In the genomic region with DNA sequence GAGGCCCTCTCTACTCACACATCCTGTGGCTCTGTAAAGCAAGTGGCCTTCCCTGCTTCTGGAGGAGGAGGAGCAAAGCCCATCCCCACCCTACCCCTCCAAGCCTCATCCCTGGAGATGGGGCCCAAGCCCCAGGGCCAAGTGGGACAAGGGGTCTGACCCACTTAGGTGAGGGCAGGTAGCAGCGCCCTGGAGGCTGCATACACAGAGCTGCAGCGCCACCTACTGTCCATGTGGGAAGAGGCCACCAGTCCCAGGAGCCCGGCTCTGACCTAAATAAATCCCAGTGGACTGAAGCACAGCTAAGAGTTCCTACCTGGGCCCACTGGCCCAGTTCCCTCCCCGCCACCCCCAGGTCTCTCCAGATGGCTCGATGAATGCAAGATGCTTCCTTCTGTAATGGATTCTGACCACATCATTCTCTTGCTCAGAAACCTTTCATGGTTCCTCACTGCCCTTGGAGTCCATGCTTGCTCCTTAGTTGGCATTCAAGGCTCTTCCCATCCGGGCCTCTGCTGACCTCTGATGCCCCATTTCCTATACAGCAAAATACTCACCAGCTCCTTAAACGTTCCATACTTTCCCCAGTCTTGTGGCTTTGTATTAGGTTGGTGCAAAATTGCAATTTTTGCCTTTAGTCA, we compare ENCODE assay signal across 8 cellular contexts.
DNase-seq lines count a peak whose midpoint lies in the region; ATAC-seq and TF ChIP-seq lines count a peak whose summit lies in the region.

No MANE protein-coding gene starts in this region.

- no peak overlapping the region for H3K27ac Mint-ChIP-seq in endodermal cell

- DNase-seq in HT-29 (ENCODE audit: low spot score), result peak; percentile 97
- DNase-seq in NK-92 treated with Interleukin-12 subunit alpha and Interleukin-12 subunit beta, amount 100 ng/mL, for 24 hours (lab: John Stamatoyannopoulos, UW), result peak; percentile 53
- DNase-seq in activated CD8-positive, alpha-beta memory T cell treated with anti-CD3 and anti-CD28 coated beads for 24 hours, result peak; percentile 95
- DNase-seq in endodermal cell, result peak; percentile 96
- DNase-seq in midbrain (lab: John Stamatoyannopoulos, UW), result peak; percentile 79
- DNase-seq in stimulated activated CD8-positive, alpha-beta memory T cell treated with anti-CD3 and anti-CD28 coated beads, Interleukin-4, amount 100 ng/mL, for 1 hour (ENCODE audit: low read depth in 2 of 2, low spot score in 1 of 2), result peak; percentile 74 to 81

- peaks cover 72% of the 10 kb centered on the region for H3K27me3 ChIP-seq in endodermal cell (ENCODE audit: control insufficient read depth, insufficient read depth, low read length, poor library complexity, severe bottlenecking)

- no peaks in the 10 kb centered on the region for H3K9me3 ChIP-seq in endodermal cell (ENCODE audit: control insufficient read depth, low read length)

- WGBS in endodermal cell (ENCODE audit: insufficient coverage in 1 of 2, insufficient read length in 1 of 2), 2 experiments, result 14 to 18% methylated on average over 6 to 7 of the region's 7 CpGs

- no peak overlapping the region for H3K4me3 ChIP-seq in endodermal cell (ENCODE audit: low read length)

- no peak overlapping the region for H3K4me3 Mint-ChIP-seq in endodermal cell

- H3K4me1 ChIP-seq in endodermal cell (ENCODE audit: control insufficient read depth, insufficient read depth, low read length), result no peaks in the 10 kb centered on the region

- H3K9ac ChIP-seq in endodermal cell (ENCODE audit: extremely low read depth, low read length, poor library complexity, severe bottlenecking), result no peak overlapping the region

- peaks cover 90% of the 10 kb centered on the region for H3K27me3 Mint-ChIP-seq in endodermal cell (ENCODE audit: insufficient read depth)

- H3K4me1 Mint-ChIP-seq in endodermal cell, result peaks cover 8% of the 10 kb centered on the region

- no peaks in the 10 kb centered on the region for H3K36me3 ChIP-seq in endodermal cell (ENCODE audit: control insufficient read depth, insufficient read depth, low read length)

- H3K27ac ChIP-seq in endodermal cell (ENCODE audit: low read depth, low read length), result no peak overlapping the region

- H3K9me3 Mint-ChIP-seq in endodermal cell, result no peaks in the 10 kb centered on the region

- no peak for ATAC-seq in HG02623 (IDR thresholded peaks at IDR 0.05; ENCODE audit: unreplicated experiment)

- no peaks in the 10 kb centered on the region for H3K36me3 Mint-ChIP-seq in endodermal cell (ENCODE audit: low read depth)

- TF ChIP-seq CTCF in GM12874 (IDR thresholded peaks at IDR 0.05; ENCODE audit: insufficient read depth, low read depth, low read length) (peak; percentile 93), endodermal cell (conservative IDR thresholded peaks at IDR 0.05) (peak; percentile 95)
